12 cellular contexts compared by ENCODE assay signal in genomic region chr6:52351879-52352238, GRCh38. TPM values are rescaled to one million over a fixed set of nuclear protein-coding genes. Genes with fewer than 3 reads are reported as not detected.
A peak's percentile ranks its signal among the peaks of the same experiment; 100 is the strongest.
DNase-seq lines count a peak whose midpoint lies in the region; ATAC-seq and TF ChIP-seq lines count a peak whose summit lies in the region.
"Had no signal": no experiment of that assay in that cellular context is flagged by ENCODE, and none has a peak within 500 bp of the region (broad histone marks: within the 10 kb centered on the region; RNA-seq: fewer than 3 reads in every experiment).

No MANE protein-coding gene starts in this region.

- H3K4me1 ChIP-seq in HCT116 (ENCODE audit: control insufficient read depth in 1 of 2, insufficient read depth in 2 of 2, low read length in 2 of 2): peaks cover 13 to 21% of the 10 kb centered on the region in 2 experiments
- peaks cover 7 to 20% of the 10 kb centered on the region in 2 donors for H3K4me1 ChIP-seq in left lung
- peaks cover 0 to 9% (median 4%) of the 10 kb centered on the region in 4 donors for H3K4me1 ChIP-seq in Peyer's patch
- no peaks in the 10 kb centered on the region for H3K4me1 ChIP-seq in psoas muscle

- intact Hi-C loops in HCT116 (cut with micrococcal nuclease) (no loop called here), left lung (cut with DNase I) (no loop called here), psoas muscle (cut with DNase I) (no loop called here)

- H3K36me3 ChIP-seq in HCT116 (ENCODE audit: control insufficient read depth in 1 of 2, insufficient read depth in 2 of 2, low read length in 2 of 2) (no peaks in the 10 kb centered on the region), SU-DHL-6 (ENCODE audit: low read length) (no peaks in the 10 kb centered on the region), left lung (no peaks in the 10 kb centered on the region), Peyer's patch (no peaks in the 10 kb centered on the region), psoas muscle (ENCODE audit: insufficient read depth in 1 of 2, low read depth in 1 of 2) (no peaks in the 10 kb centered on the region)

- TF ChIP-seq RAD21 in HCT116 (IDR thresholded peaks at IDR 0.05; ENCODE audit: low read depth): no peak

- H3K9ac ChIP-seq in HCT116 (ENCODE audit: low read length) (peak overlapping the region; percentile 37), SU-DHL-6 (ENCODE audit: low read length) (no peak overlapping the region)

- H3K27ac ChIP-seq in HCT116 (ENCODE audit: low read depth, low read length) (peak overlapping the region; percentile 33; the same call in 1 of the 2 replicates), SU-DHL-6 (ENCODE audit: low read depth, low read length) (no peak overlapping the region), left lung (peak overlapping the region; percentile 53 to 80), Peyer's patch (no peak overlapping the region), psoas muscle (no peak overlapping the region)

- H3K27me3 ChIP-seq in HCT116 (ENCODE audit: insufficient read depth, low read length) (no peaks in the 10 kb centered on the region), SU-DHL-6 (ENCODE audit: low read length) (no peaks in the 10 kb centered on the region), left lung (no peaks in the 10 kb centered on the region), Peyer's patch (no peaks in the 10 kb centered on the region), psoas muscle (ENCODE audit: insufficient read depth in 3 of 3, low read length in 2 of 3) (peaks cover 0 to 2% (median 0%) of the 10 kb centered on the region in 3 donors)

- H3K9me3 Mint-ChIP-seq in stimulated activated memory B cell treated with anti-CD40 and anti-IgM and Interleukin-4, amounts not matched to agents 10 μg/mL and 1 μg/mL and 100 μg/mL, for 72 hours: no peaks in the 10 kb centered on the region
- H3K9me3 Mint-ChIP-seq: activated naive CD4-positive, alpha-beta T cell treated with anti-CD3 and anti-CD28 coated beads, Interleukin-2, amount 50 U/mL, for 24 hours had no signal

- CTCF ChIA-PET in HCT116 (lab: Charles Lee): interaction anchor here (0.8 to 1.4 kb wide), 2 partner anchors 67 to 300 kb away, joined by 4 read pairs; partner anchors contain the start of gene MCM3

- DNase-seq in HCT116 (ENCODE audit: low read depth, low spot score) (no peak), left lung (no peak), NCI-H1105 (lab: John Stamatoyannopoulos, UW) (no peak), Peyer's patch (no peak), psoas muscle (no peak), C1 segment of cervical spinal cord (lab: John Stamatoyannopoulos, UW) (no peak)
- DNase-seq: activated CD8-positive, alpha-beta memory T cell treated with anti-CD3 and anti-CD28 coated beads, Interleukin-2, amount 10 ng/mL, durations not matched to agents 7 days and 5 days; NCI-H1105 treated with DMSO at 0.1 percent for 48 hours; NCI-H446 had no signal

- TF ChIP-seq CTCF in HCT116 (IDR thresholded peaks at IDR 0.05 in 2 of 3, conservative IDR thresholded peaks at IDR 0.05 in 1 of 3; ENCODE audit: borderline replicate concordance in 1 of 3, insufficient read depth in 1 of 3, low read depth in 2 of 3, low read length in 2 of 3): no peak
- TF ChIP-seq CTCF in SU-DHL-6 (IDR thresholded peaks at IDR 0.05; ENCODE audit: insufficient read depth, low read length, poor library complexity, severe bottlenecking): no peak
- no peak for TF ChIP-seq CTCF in left lung (IDR thresholded peaks at IDR 0.05)
- TF ChIP-seq CTCF in Peyer's patch (IDR thresholded peaks at IDR 0.05): no peak
- no peak for TF ChIP-seq CTCF in psoas muscle (IDR thresholded peaks at IDR 0.05)

- H4K20me1 ChIP-seq in HCT116 (ENCODE audit: insufficient read depth): no peaks in the 10 kb centered on the region
- H4K20me1 ChIP-seq in SU-DHL-6 (ENCODE audit: low read depth, low read length): no peaks in the 10 kb centered on the region

- H3K4me1 Mint-ChIP-seq in stimulated activated memory B cell treated with anti-CD40 and anti-IgM and Interleukin-4, amounts not matched to agents 10 μg/mL and 1 μg/mL and 100 μg/mL, for 72 hours: peaks cover 31% of the 10 kb centered on the region

- H3K4me3 ChIP-seq in HCT116 (replicated peaks in 1 of 2; ENCODE audit: low read depth in 1 of 2, low read length in 2 of 2) (peak overlapping the region in 1 of 2 experiments; percentile 29; a peak in 1 of 4 replicates), SU-DHL-6 (ENCODE audit: insufficient read depth, low read length, poor library complexity, severe bottlenecking) (no peak overlapping the region), left lung (no peak overlapping the region), Peyer's patch (no peak overlapping the region), psoas muscle (no peak overlapping the region)

- H3K27ac Mint-ChIP-seq in stimulated activated memory B cell treated with anti-CD40 and anti-IgM and Interleukin-4, amounts not matched to agents 10 μg/mL and 1 μg/mL and 100 μg/mL, for 72 hours: peak overlapping the region; percentile 46
- H3K27ac Mint-ChIP-seq: activated CD8-positive, alpha-beta memory T cell treated with anti-CD3 and anti-CD28 coated beads, Interleukin-2, amount 10 ng/mL, durations not matched to agents 7 days and 5 days; activated naive CD4-positive, alpha-beta T cell treated with anti-CD3 and anti-CD28 coated beads, Interleukin-2, amount 50 U/mL, for 24 hours had no signal

- TF ChIP-seq POLR2A in HCT116 (IDR thresholded peaks at IDR 0.05; ENCODE audit: borderline replicate concordance, extremely low read depth, insufficient read depth, insufficient read length) (no peak), Peyer's patch (IDR thresholded peaks at IDR 0.05) (no peak)

- H3K79me2 ChIP-seq in HCT116 (ENCODE audit: insufficient read depth, low read length) (no peaks in the 10 kb centered on the region), SU-DHL-6 (ENCODE audit: insufficient read depth, low read length) (no peaks in the 10 kb centered on the region)

- H3K36me3 Mint-ChIP-seq in stimulated activated memory B cell treated with anti-CD40 and anti-IgM and Interleukin-4, amounts not matched to agents 10 μg/mL and 1 μg/mL and 100 μg/mL, for 72 hours: no peaks in the 10 kb centered on the region
- H3K36me3 Mint-ChIP-seq: activated CD8-positive, alpha-beta memory T cell treated with anti-CD3 and anti-CD28 coated beads, Interleukin-2, amount 10 ng/mL, durations not matched to agents 7 days and 5 days; activated naive CD4-positive, alpha-beta T cell treated with anti-CD3 and anti-CD28 coated beads, Interleukin-2, amount 50 U/mL, for 24 hours had no signal

- ATAC-seq in HCT116: no peak
- ATAC-seq in left lung: no peak
- ATAC-seq in stimulated activated memory B cell treated with anti-CD40 and anti-IgM and Interleukin-4, amounts not matched to agents 10 μg/mL and 1 μg/mL and 100 μg/mL, for 72 hours: no peak
- no peak for ATAC-seq in psoas muscle
- ATAC-seq: activated CD8-positive, alpha-beta memory T cell treated with anti-CD3 and anti-CD28 coated beads, Interleukin-2, amount 10 ng/mL, durations not matched to agents 7 days and 5 days had no signal

- H2AFZ ChIP-seq in HCT116 (ENCODE audit: low read depth, low read length, poor library complexity, severe bottlenecking): peak overlapping the region; percentile 59
- peak overlapping the region; percentile 0 for H2AFZ ChIP-seq in SU-DHL-6 (ENCODE audit: low read depth, low read length, severe bottlenecking)

- no peaks in the 10 kb centered on the region for H3K9me2 ChIP-seq in HCT116 (ENCODE audit: insufficient read depth)
- no peaks in the 10 kb centered on the region for H3K9me2 ChIP-seq in SU-DHL-6 (replicated peaks; ENCODE audit: insufficient read depth, low read length)

- 91 to 100% (median 94%) methylated on average over 1 of the region's 1 CpG for WGBS in psoas muscle, 3 donors

- H3F3A ChIP-seq in SU-DHL-6 (ENCODE audit: insufficient read depth): peaks cover 7% of the 10 kb centered on the region; the same call in 1 of the 2 replicates

- no peaks in the 10 kb centered on the region for H3K27me3 Mint-ChIP-seq in stimulated activated memory B cell treated with anti-CD40 and anti-IgM and Interleukin-4, amounts not matched to agents 10 μg/mL and 1 μg/mL and 100 μg/mL, for 72 hours
- H3K27me3 Mint-ChIP-seq: activated naive CD4-positive, alpha-beta T cell treated with anti-CD3 and anti-CD28 coated beads, Interleukin-2, amount 50 U/mL, for 24 hours had no signal

- H3K4me3 Mint-ChIP-seq in stimulated activated memory B cell treated with anti-CD40 and anti-IgM and Interleukin-4, amounts not matched to agents 10 μg/mL and 1 μg/mL and 100 μg/mL, for 72 hours: peak overlapping the region; percentile 6
- H3K4me3 Mint-ChIP-seq: activated CD8-positive, alpha-beta memory T cell treated with anti-CD3 and anti-CD28 coated beads, Interleukin-2, amount 10 ng/mL, durations not matched to agents 7 days and 5 days; activated naive CD4-positive, alpha-beta T cell treated with anti-CD3 and anti-CD28 coated beads, Interleukin-2, amount 50 U/mL, for 24 hours had no signal

- H3K4me2 ChIP-seq in HCT116 (ENCODE audit: low read length) (peak overlapping the region; percentile 72), SU-DHL-6 (ENCODE audit: low read depth, low read length, poor library complexity, severe bottlenecking) (no peak overlapping the region)

- no peaks in the 10 kb centered on the region for H3K9me3 ChIP-seq in HCT116 (ENCODE audit: control insufficient read depth in 1 of 2, insufficient read depth in 1 of 2, low read depth in 1 of 2, low read length in 2 of 2)
- H3K9me3 ChIP-seq in SU-DHL-6 (ENCODE audit: insufficient read depth, low read length): no peaks in the 10 kb centered on the region
- no peaks in the 10 kb centered on the region for H3K9me3 ChIP-seq in left lung
- no peaks in the 10 kb centered on the region for H3K9me3 ChIP-seq in Peyer's patch
- H3K9me3 ChIP-seq in psoas muscle: no peaks in the 10 kb centered on the region

- RAD21 ChIA-PET in HCT116 (lab: Charles Lee; ENCODE audit: low non-redundant PET in 1 of 2, low total read pairs in 2 of 2, uncharacterized antibody in 2 of 2, unreplicated experiment in 2 of 2): no interaction called here

- POLR2A ChIA-PET in HCT116 (lab: Charles Lee): interaction anchor here (0.8 to 1.6 kb wide), 4 partner anchors 10 to 152 kb away, joined by 3 to 12 read pairs (median 3); partner anchors contain the start of genes MCM3 and PAQR8

- no TSS peak for BruUV-seq in HCT116 (replicated peaks; lab: Mats Ljungman, UMichigan)

TF ChIP-seq in HCT116, 20 proteins besides CTCF, POLR2A, EP300 and RAD21 (continues in another document):
- TF ChIP-seq ATF3 (IDR thresholded peaks at IDR 0.05) (no peak), EZH2phosphoT487 (IDR thresholded peaks at IDR 0.05; ENCODE audit: borderline replicate concordance) (no peak), YY1 (IDR thresholded peaks at IDR 0.05; ENCODE audit: extremely low read depth, insufficient replicate concordance, low read depth, low read length) (no peak), ZNF274 (IDR thresholded peaks at IDR 0.05; ENCODE audit: low read depth, low read length) (no peak)

RNA-seq across cellular contexts. Expression of gene PAQR8, which starts 10.1 kb away (rescaled TPM):
- total RNA-seq in HCT116 (2021; ENCODE audit: unreplicated experiment) (5.9 TPM), left lung (10 to 100 TPM in 1 of 2 donors, 1 to 10 TPM in 1; 9.3 to 15.6 TPM), Peyer's patch (100 to 1,000 TPM in 3 of 4 donors, 1 to 10 TPM in 1; 9.1 to 300 (median 210) TPM), psoas muscle (1 to 10 TPM in 2 of 4 donors, under 1 TPM in 2; 0.68 to 1.3 (median 1.00) TPM)
- polyA plus RNA-seq in HCT116 (2012): 1.9 and 3.0 TPM in 2 replicates
- under 1 TPM; 0.39 to 0.55 (median 0.51) TPM for polyA plus RNA-seq in psoas muscle

Comparison
In these comparisons a context has a peak if more than half of its experiments do, and no peak if none do; other contexts are left out.
1. H3K27ac ChIP-seq: peak in HCT116 (single experiment) and left lung (2 of 2); none in SU-DHL-6 (single experiment), Peyer's patch (0 of 4) and psoas muscle (single experiment).